8 cellular contexts compared by ENCODE assay signal in the genomic region with DNA sequence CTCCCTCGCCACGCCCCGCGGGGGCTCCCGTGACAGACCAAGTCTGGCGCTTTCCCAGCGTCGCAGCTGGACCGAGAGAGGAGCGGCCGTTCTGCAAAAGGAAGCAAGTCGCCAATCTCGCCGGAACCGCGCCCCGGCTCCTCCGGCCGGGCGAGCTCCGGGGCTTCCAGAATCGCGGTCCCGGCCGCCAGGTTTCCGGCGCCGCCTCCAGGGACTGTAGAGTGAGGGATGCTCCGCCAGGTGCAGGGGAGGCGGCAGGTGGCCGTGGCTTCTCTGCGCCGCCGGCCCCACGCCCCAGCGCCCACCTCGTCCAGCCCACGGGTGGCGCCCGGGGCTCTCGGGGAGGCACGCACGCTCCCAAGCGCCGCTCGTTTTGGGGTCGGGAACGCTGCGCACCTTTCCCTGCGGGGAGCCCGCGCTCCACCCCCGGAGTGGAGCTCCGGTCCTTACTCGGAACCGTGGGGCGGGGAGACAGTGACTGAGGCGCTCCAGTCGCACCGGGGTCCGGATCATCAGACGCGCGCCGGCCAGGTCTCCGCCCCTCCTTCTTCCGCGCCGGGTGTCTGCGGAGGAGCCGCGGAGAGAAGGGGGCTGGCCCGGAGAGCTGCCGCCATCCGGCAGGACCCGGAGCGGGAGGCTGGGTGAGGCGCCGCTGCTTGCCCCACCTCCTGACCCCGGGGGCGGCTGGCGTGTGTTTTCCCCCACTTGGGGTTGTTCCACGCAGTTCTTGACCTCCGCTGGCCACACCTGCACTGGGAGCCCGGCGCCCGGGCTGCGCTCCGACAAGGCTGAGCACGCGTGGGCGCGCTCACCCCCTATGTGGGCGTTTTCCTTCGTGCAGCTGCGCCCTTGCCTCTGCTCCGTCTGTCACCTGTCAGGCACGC. TPM values are rescaled to one million over a fixed set of nuclear protein-coding genes. Genes with fewer than 3 reads are reported as not detected.
DNase-seq lines count a peak whose midpoint lies in the region; ATAC-seq and TF ChIP-seq lines count a peak whose summit lies in the region.

TSS of gene MCF2L2 (minus strand) at position 480 of the 884 bp plus-strand sequence. CDS start 642 bp downstream, outside the sequence.

- peak within 1 kb of the TSS; percentile 70 for H3K4me3 Mint-ChIP-seq in HFFc6

- no peaks in the 10 kb centered on the region for H3K4me1 Mint-ChIP-seq in HFFc6 (ENCODE audit: low read depth)

- no peaks in the 10 kb centered on the region for H3K9me3 Mint-ChIP-seq in HFFc6

- ATAC-seq in HG02970 (IDR thresholded peaks at IDR 0.05; ENCODE audit: low FRiP score, unreplicated experiment), result no peak

- no peaks in the 10 kb centered on the region for H3K36me3 Mint-ChIP-seq in HFFc6 (ENCODE audit: low read depth)

- no peak for TF ChIP-seq CTCF in HFFc6 (IDR thresholded peaks at IDR 0.05)
- no peak for TF ChIP-seq CTCF in kidney epithelial cell (IDR thresholded peaks at IDR 0.05; ENCODE audit: insufficient read depth, low read length, poor library complexity, severe bottlenecking)

- peak within 1 kb of the TSS; percentile 66 for H3K4me3 ChIP-seq in kidney epithelial cell (ENCODE audit: low read depth, low read length)

- DNase-seq in ELR (ENCODE audit: low read depth), result peak; percentile 54
- DNase-seq in HFFc6, result no peak
- DNase-seq in NCI-H146 (lab: John Stamatoyannopoulos, UW), result peak; percentile 90
- DNase-seq in activated CD4-positive, CD25-positive, alpha-beta regulatory T cell treated with anti-CD3 and anti-CD28 coated beads, Interleukin-2, amount 50 U/mL, for 16 hours (ENCODE audit: low read depth, low spot score), result peak; percentile 47
- peak; percentile 77 for DNase-seq in central memory CD4-positive, alpha-beta T cell
- DNase-seq in kidney epithelial cell (ENCODE audit: low read depth), result no peak
- DNase-seq in stimulated activated CD4-positive, alpha-beta T cell treated with anti-CD3 and anti-CD28 coated beads, Interleukin-15, amount 100 ng/mL, for 48 hours (ENCODE audit: low read depth in 2 of 2), result peak; percentile 64 to 75

- no peaks in the 10 kb centered on the region for H3K36me3 ChIP-seq in kidney epithelial cell (ENCODE audit: control insufficient read depth, insufficient read depth, low read length)

- H3K27me3 Mint-ChIP-seq in HFFc6 (ENCODE audit: insufficient read depth), result peaks cover 55% of the 10 kb centered on the region

- peaks cover 21% of the 10 kb centered on the region for H3K27me3 ChIP-seq in kidney epithelial cell (ENCODE audit: control insufficient read depth, insufficient read depth, low read length)

- no peak within 1 kb of the TSS for H3K27ac Mint-ChIP-seq in HFFc6

RNA-seq across cellular contexts. Expression of gene MCF2L2, which starts in this region (rescaled TPM):
- total RNA-seq in HFFc6 (2021; fragmentation: NEBNext Ultra II Directional; extraction: Animal tissue kit (Norgen Biotek cat#: 25700)), result under 1 TPM in 1 of 6 experiments, not detected in 5; 0.14 TPM
- total RNA-seq in kidney epithelial cell, result 0.84 and 1.9 TPM in 2 replicates

Comparison
In these comparisons a context has a peak if more than half of its experiments do, and no peak if none do; other contexts are left out.
1. DNase-seq: peak in ELR (single experiment), NCI-H146 (single experiment), activated CD4-positive, CD25-positive, alpha-beta regulatory T cell treated with anti-CD3 and anti-CD28 coated beads, Interleukin-2, amount 50 U/mL, for 16 hours (single experiment), central memory CD4-positive, alpha-beta T cell (single experiment) and stimulated activated CD4-positive, alpha-beta T cell treated with anti-CD3 and anti-CD28 coated beads, Interleukin-15, amount 100 ng/mL, for 48 hours (2 of 2); none in HFFc6 (single experiment) and kidney epithelial cell (single experiment).